ENCODE assay signal across 8 cellular contexts in the genomic region with DNA sequence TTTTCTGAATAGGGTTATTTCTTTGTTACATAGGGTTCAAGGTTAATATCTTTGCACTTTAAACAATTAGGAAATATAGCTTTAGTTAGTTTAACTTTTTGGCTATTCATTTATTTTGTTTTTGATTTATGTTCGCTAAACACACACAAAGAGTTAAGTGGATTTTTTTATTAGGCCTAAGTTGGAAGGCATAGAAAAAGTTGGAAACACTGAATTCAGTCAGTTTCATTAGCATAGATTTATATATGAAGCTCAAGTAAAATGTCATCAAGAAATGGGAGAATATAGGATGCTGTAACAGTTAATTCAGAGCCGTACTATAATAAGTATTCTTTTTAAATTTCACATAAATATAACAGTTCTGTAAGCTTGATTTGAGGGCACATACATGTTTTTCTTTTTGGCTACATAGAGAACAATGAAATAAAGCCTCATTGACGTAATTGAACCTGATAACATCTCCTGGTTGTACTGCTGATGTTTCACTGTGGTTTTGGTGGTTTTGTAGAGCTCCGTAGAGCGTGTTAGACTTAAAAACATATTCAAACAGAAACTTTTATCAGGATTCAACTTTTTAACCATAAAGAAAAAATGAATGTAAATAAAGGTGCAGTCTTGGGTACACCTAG.
DNase-seq lines count a peak whose midpoint lies in the region; ATAC-seq and TF ChIP-seq lines count a peak whose summit lies in the region.

No MANE protein-coding gene starts in this region.

- no peaks in the 10 kb centered on the region for H3K36me3 ChIP-seq in esophagus squamous epithelium

- H3K9me3 Mint-ChIP-seq in activated T-helper 17 cell treated with anti-CD3 and anti-CD28 coated beads, Interleukin-2, amount 50 U/mL, for 72 hours, result no peaks in the 10 kb centered on the region
- H3K9me3 Mint-ChIP-seq in stimulated activated naive CD8-positive, alpha-beta T cell treated with anti-CD3 and anti-CD28 coated beads, Interleukin-15, amount 100 ng/mL, for 72 hours, result no peaks in the 10 kb centered on the region

- peaks cover 23% of the 10 kb centered on the region for H3K4me1 Mint-ChIP-seq in activated T-helper 17 cell treated with anti-CD3 and anti-CD28 coated beads, Interleukin-2, amount 50 U/mL, for 72 hours
- H3K4me1 Mint-ChIP-seq in stimulated activated naive CD8-positive, alpha-beta T cell treated with anti-CD3 and anti-CD28 coated beads, Interleukin-15, amount 100 ng/mL, for 72 hours, result peaks cover 24% of the 10 kb centered on the region

- H3K27me3 ChIP-seq in esophagus squamous epithelium, result no peaks in the 10 kb centered on the region

- H3K9me3 ChIP-seq in esophagus squamous epithelium, result no peaks in the 10 kb centered on the region

- H3K4me3 ChIP-seq in GM12864 (ENCODE audit: low read depth, low read length) (no peak overlapping the region), esophagus squamous epithelium (no peak overlapping the region)

- no peaks in the 10 kb centered on the region for H3K4me1 ChIP-seq in esophagus squamous epithelium

- no peak overlapping the region for H3K27ac ChIP-seq in esophagus squamous epithelium

- H3K36me3 Mint-ChIP-seq in activated T-helper 17 cell treated with anti-CD3 and anti-CD28 coated beads, Interleukin-2, amount 50 U/mL, for 72 hours (ENCODE audit: low read depth), result no peaks in the 10 kb centered on the region

- no peaks in the 10 kb centered on the region for H3K27me3 Mint-ChIP-seq in activated T-helper 17 cell treated with anti-CD3 and anti-CD28 coated beads, Interleukin-2, amount 50 U/mL, for 72 hours
- H3K27me3 Mint-ChIP-seq in stimulated activated naive CD8-positive, alpha-beta T cell treated with anti-CD3 and anti-CD28 coated beads, Interleukin-15, amount 100 ng/mL, for 72 hours, result no peaks in the 10 kb centered on the region

- peak; percentile 40 for DNase-seq in GM12864 (ENCODE audit: low read depth)
- peak in 1 of 2 donors; percentile 57 for DNase-seq in stimulated activated naive CD8-positive, alpha-beta T cell treated with anti-CD3 and anti-CD28 coated beads, Interleukin-15, amount 100 ng/mL, for 72 hours
- DNase-seq in DMS79 (lab: John Stamatoyannopoulos, UW), result no peak
- no peak for DNase-seq in NCI-H524 (lab: John Stamatoyannopoulos, UW)
- no peak for DNase-seq in esophagus squamous epithelium (lab: John Stamatoyannopoulos, UW)

- ATAC-seq in GM21423 (IDR thresholded peaks at IDR 0.05; ENCODE audit: unreplicated experiment), result peak; percentile 88
- peak; percentile 95 for ATAC-seq in HG03575 (IDR thresholded peaks at IDR 0.05; ENCODE audit: extremely low read depth, insufficient number of reproducible peaks, low FRiP score, unreplicated experiment)
- peak; percentile 89 for ATAC-seq in activated T-helper 17 cell treated with anti-CD3 and anti-CD28 coated beads, Interleukin-2, amount 50 U/mL, for 72 hours (replicated peaks)
- ATAC-seq in stimulated activated naive CD8-positive, alpha-beta T cell treated with anti-CD3 and anti-CD28 coated beads, Interleukin-15, amount 100 ng/mL, for 72 hours, result peak; percentile 79

- H3K27ac Mint-ChIP-seq in activated T-helper 17 cell treated with anti-CD3 and anti-CD28 coated beads, Interleukin-2, amount 50 U/mL, for 72 hours, result no peak overlapping the region
- H3K27ac Mint-ChIP-seq in stimulated activated naive CD8-positive, alpha-beta T cell treated with anti-CD3 and anti-CD28 coated beads, Interleukin-15, amount 100 ng/mL, for 72 hours, result no peak overlapping the region

- WGBS in esophagus squamous epithelium, 2 donors, result 35 to 40% methylated on average over 5 of the region's 5 CpGs

- intact Hi-C loops in esophagus squamous epithelium (cut with DNase I), result no loop called here

- no peak for TF ChIP-seq POLR2A in esophagus squamous epithelium (IDR thresholded peaks at IDR 0.05)

- TF ChIP-seq CTCF in GM12864 (IDR thresholded peaks at IDR 0.05; ENCODE audit: low read depth, low read length, missing control alignments) (no peak), esophagus squamous epithelium (IDR thresholded peaks at IDR 0.05) (no peak)

- H3K4me3 Mint-ChIP-seq in activated T-helper 17 cell treated with anti-CD3 and anti-CD28 coated beads, Interleukin-2, amount 50 U/mL, for 72 hours, result no peak overlapping the region
- H3K4me3 Mint-ChIP-seq in stimulated activated naive CD8-positive, alpha-beta T cell treated with anti-CD3 and anti-CD28 coated beads, Interleukin-15, amount 100 ng/mL, for 72 hours, result peak overlapping the region in 1 of 2 donors; percentile 50
